ENCODE assay signal across 12 cellular contexts in genomic region chr17:335691-336090, GRCh38. TPM values are rescaled to one million over a fixed set of nuclear protein-coding genes. Genes with fewer than 3 reads are reported as not detected.
DNase-seq lines count a peak whose midpoint lies in the region; ATAC-seq and TF ChIP-seq lines count a peak whose summit lies in the region.
"Had no signal": no experiment of that assay in that cellular context is flagged by ENCODE, and none has a peak within 500 bp of the region (broad histone marks: within the 10 kb centered on the region; RNA-seq: fewer than 3 reads in every experiment).

No MANE protein-coding gene starts in this region.

- no peak overlapping the region for H3K9ac ChIP-seq in Karpas-422 (ENCODE audit: low read length)

- TF ChIP-seq POLR2A in gastrocnemius medialis (IDR thresholded peaks at IDR 0.05) = no peak

- in situ Hi-C loops in gastrocnemius medialis (cut with MboI; ENCODE audit: low sequenced_read_pairs in 4 of 4) = no loop called here

- H3K79me2 ChIP-seq in Karpas-422 (ENCODE audit: low read length) = no peaks in the 10 kb centered on the region
- H3K79me2 ChIP-seq in hepatocyte = no peaks in the 10 kb centered on the region

- no peak for TF ChIP-seq CTCF in activated CD8-positive, alpha-beta T cell treated with anti-CD3 and anti-CD28 coated beads for 36 hours (IDR thresholded peaks at IDR 0.05)
- TF ChIP-seq CTCF in foreskin keratinocyte (conservative IDR thresholded peaks at IDR 0.05) = no peak
- no peak for TF ChIP-seq CTCF in gastrocnemius medialis (IDR thresholded peaks at IDR 0.05 in 4 of 5, conservative IDR thresholded peaks at IDR 0.05 in 1 of 5)
- no peak for TF ChIP-seq CTCF in hepatocyte (IDR thresholded peaks at IDR 0.05; ENCODE audit: poor library complexity)

- POLR2A ChIA-PET in activated CD8-positive, alpha-beta T cell treated with anti-CD3 and anti-CD28 coated beads for 36 hours (lab: Charles Lee) = no interaction called here
- POLR2A ChIA-PET in activated CD8-positive, alpha-beta T cell treated with anti-CD3 and anti-CD28 coated beads, Interleukin-2, amount 10 ng/mL, durations not matched to agents 7 days and 5 days (lab: Charles Lee) = no interaction called here

- H3K27me3 ChIP-seq in Karpas-422 (ENCODE audit: low read length) (no peaks in the 10 kb centered on the region), foreskin keratinocyte (peaks cover 56% of the 10 kb centered on the region), gastrocnemius medialis (peaks cover 6 to 16% (median 7%) of the 10 kb centered on the region in 3 donors), hepatocyte (no peaks in the 10 kb centered on the region)
- H3K27me3 ChIP-seq: dorsolateral prefrontal cortex, SJCRH30 had no signal

- H3K27me3 Mint-ChIP-seq in activated CD8-positive, alpha-beta T cell treated with anti-CD3 and anti-CD28 coated beads for 36 hours = peaks cover 1% of the 10 kb centered on the region
- peaks cover 16% of the 10 kb centered on the region for H3K27me3 Mint-ChIP-seq in activated CD8-positive, alpha-beta T cell treated with anti-CD3 and anti-CD28 coated beads, Interleukin-2, amount 10 ng/mL, durations not matched to agents 7 days and 5 days (ENCODE audit: low read depth)

- H3K36me3 Mint-ChIP-seq in activated CD8-positive, alpha-beta T cell treated with anti-CD3 and anti-CD28 coated beads for 36 hours (ENCODE audit: low read depth) = no peaks in the 10 kb centered on the region
- H3K36me3 Mint-ChIP-seq in activated CD8-positive, alpha-beta T cell treated with anti-CD3 and anti-CD28 coated beads, Interleukin-2, amount 10 ng/mL, durations not matched to agents 7 days and 5 days (ENCODE audit: low read depth) = no peaks in the 10 kb centered on the region
- H3K36me3 Mint-ChIP-seq: stimulated activated naive B cell treated with anti-CD40 and anti-IgM and Interleukin-4, amounts not matched to agents 10 μg/mL and 1 μg/mL and 100 μg/mL, for 72 hours had no signal

- intact Hi-C loops in activated CD8-positive, alpha-beta T cell treated with anti-CD3 and anti-CD28 coated beads for 36 hours (cut with micrococcal nuclease) = no loop called here
- intact Hi-C loops in gastrocnemius medialis (cut with DNase I; ENCODE audit: low total_unique reads) = no loop called here

- H3K4me2 ChIP-seq in Karpas-422 (ENCODE audit: low read depth, low read length, poor library complexity, severe bottlenecking) (no peak overlapping the region), hepatocyte (no peak overlapping the region)

- H3K9me3 ChIP-seq in Karpas-422 (ENCODE audit: low read length) (no peaks in the 10 kb centered on the region), gastrocnemius medialis (no peaks in the 10 kb centered on the region), hepatocyte (ENCODE audit: low read depth) (no peaks in the 10 kb centered on the region)
- H3K9me3 ChIP-seq: SJCRH30 had no signal

- H4K20me1 ChIP-seq in Karpas-422 (ENCODE audit: insufficient read depth, low read depth, low read length) (no peaks in the 10 kb centered on the region), hepatocyte (ENCODE audit: insufficient read depth, poor library complexity, severe bottlenecking) (no peaks in the 10 kb centered on the region)

- H3K4me3 ChIP-seq in Karpas-422 (ENCODE audit: low read length) = no peak overlapping the region
- peak overlapping the region in 2 of 4 donors; percentile 48 to 55 for H3K4me3 ChIP-seq in gastrocnemius medialis
- no peak overlapping the region for H3K4me3 ChIP-seq in hepatocyte
- H3K4me3 ChIP-seq: dorsolateral prefrontal cortex, SJCRH30 had no signal

- no peaks in the 10 kb centered on the region for H3K36me3 ChIP-seq in Karpas-422 (ENCODE audit: insufficient read depth, low read length)
- no peaks in the 10 kb centered on the region for H3K36me3 ChIP-seq in gastrocnemius medialis
- H3K36me3 ChIP-seq in hepatocyte (replicated peaks; ENCODE audit: insufficient read depth, low read depth) = no peaks in the 10 kb centered on the region
- H3K36me3 ChIP-seq: SJCRH30 had no signal

- H3K27ac Mint-ChIP-seq in activated CD8-positive, alpha-beta T cell treated with anti-CD3 and anti-CD28 coated beads for 36 hours = no peak overlapping the region
- no peak overlapping the region for H3K27ac Mint-ChIP-seq in activated CD8-positive, alpha-beta T cell treated with anti-CD3 and anti-CD28 coated beads, Interleukin-2, amount 10 ng/mL, durations not matched to agents 7 days and 5 days
- H3K27ac Mint-ChIP-seq: stimulated activated naive B cell treated with anti-CD40 and anti-IgM and Interleukin-4, amounts not matched to agents 10 μg/mL and 1 μg/mL and 100 μg/mL, for 72 hours had no signal

- H3K4me1 ChIP-seq in Karpas-422 (ENCODE audit: low read length) (peaks cover 11% of the 10 kb centered on the region), foreskin keratinocyte (no peaks in the 10 kb centered on the region), gastrocnemius medialis (peaks cover 11 to 32% of the 10 kb centered on the region in 2 donors), hepatocyte (ENCODE audit: insufficient read depth) (peaks cover 22% of the 10 kb centered on the region)

- H3K27ac ChIP-seq in Karpas-422 (ENCODE audit: low read length) = no peak overlapping the region
- no peak overlapping the region for H3K27ac ChIP-seq in foreskin keratinocyte
- peak overlapping the region; percentile 33 to 89 (median 84) for H3K27ac ChIP-seq in gastrocnemius medialis
- no peak overlapping the region for H3K27ac ChIP-seq in hepatocyte
- H3K27ac ChIP-seq: SJCRH30 had no signal

- CTCF ChIA-PET in activated CD8-positive, alpha-beta T cell treated with anti-CD3 and anti-CD28 coated beads for 36 hours (lab: Charles Lee) = no interaction called here
- CTCF ChIA-PET in activated CD8-positive, alpha-beta T cell treated with anti-CD3 and anti-CD28 coated beads, Interleukin-2, amount 10 ng/mL, durations not matched to agents 7 days and 5 days (lab: Charles Lee) = no interaction called here

- peaks cover 41% of the 10 kb centered on the region for H3K4me1 Mint-ChIP-seq in activated CD8-positive, alpha-beta T cell treated with anti-CD3 and anti-CD28 coated beads for 36 hours (ENCODE audit: low read depth)
- peaks cover 15% of the 10 kb centered on the region for H3K4me1 Mint-ChIP-seq in activated CD8-positive, alpha-beta T cell treated with anti-CD3 and anti-CD28 coated beads, Interleukin-2, amount 10 ng/mL, durations not matched to agents 7 days and 5 days (ENCODE audit: low read depth)

- no peaks in the 10 kb centered on the region for H3K9me3 Mint-ChIP-seq in activated CD8-positive, alpha-beta T cell treated with anti-CD3 and anti-CD28 coated beads for 36 hours
- H3K9me3 Mint-ChIP-seq in activated CD8-positive, alpha-beta T cell treated with anti-CD3 and anti-CD28 coated beads, Interleukin-2, amount 10 ng/mL, durations not matched to agents 7 days and 5 days (ENCODE audit: insufficient read depth) = no peaks in the 10 kb centered on the region
- H3K9me3 Mint-ChIP-seq: stimulated activated naive B cell treated with anti-CD40 and anti-IgM and Interleukin-4, amounts not matched to agents 10 μg/mL and 1 μg/mL and 100 μg/mL, for 72 hours had no signal

- no peak overlapping the region for H2AFZ ChIP-seq in Karpas-422 (ENCODE audit: low read length)
- no peak overlapping the region for H2AFZ ChIP-seq in hepatocyte

- no peak overlapping the region for H3K4me3 Mint-ChIP-seq in activated CD8-positive, alpha-beta T cell treated with anti-CD3 and anti-CD28 coated beads for 36 hours
- H3K4me3 Mint-ChIP-seq in activated CD8-positive, alpha-beta T cell treated with anti-CD3 and anti-CD28 coated beads, Interleukin-2, amount 10 ng/mL, durations not matched to agents 7 days and 5 days = no peak overlapping the region
- H3K4me3 Mint-ChIP-seq: stimulated activated naive B cell treated with anti-CD40 and anti-IgM and Interleukin-4, amounts not matched to agents 10 μg/mL and 1 μg/mL and 100 μg/mL, for 72 hours had no signal

- peak; percentile 13 for DNase-seq in activated CD8-positive, alpha-beta T cell treated with anti-CD3 and anti-CD28 coated beads for 36 hours
- DNase-seq in activated CD8-positive, alpha-beta T cell treated with anti-CD3 and anti-CD28 coated beads, Interleukin-2, amount 10 ng/mL, durations not matched to agents 7 days and 5 days = no peak
- DNase-seq in Karpas-422 (peak; percentile 20), foreskin keratinocyte (no peak), gastrocnemius medialis (no peak), HUDEP-2 (lab: John Stamatoyannopoulos, UW; ENCODE audit: unreplicated experiment in 76 of 76) (no peak), OCI-M2 (lab: John Stamatoyannopoulos, UW; ENCODE audit: unreplicated experiment) (no peak), hepatocyte (ENCODE audit: low spot score) (no peak)
- DNase-seq: GF-D8; stimulated activated naive B cell treated with anti-CD40 and anti-IgM and Interleukin-4, amounts not matched to agents 10 μg/mL and 1 μg/mL and 100 μg/mL, for 72 hours had no signal

- H3K9me2 ChIP-seq in Karpas-422 (replicated peaks; ENCODE audit: insufficient read depth, low read length) (no peaks in the 10 kb centered on the region), hepatocyte (replicated peaks; ENCODE audit: insufficient read depth) (no peaks in the 10 kb centered on the region)

- ATAC-seq in activated CD8-positive, alpha-beta T cell treated with anti-CD3 and anti-CD28 coated beads for 36 hours = peak; percentile 10
- ATAC-seq in activated CD8-positive, alpha-beta T cell treated with anti-CD3 and anti-CD28 coated beads, Interleukin-2, amount 10 ng/mL, durations not matched to agents 7 days and 5 days = no peak
- ATAC-seq in foreskin keratinocyte (peak; percentile 22), gastrocnemius medialis (no peak)

- 65% methylated on average over 12 of the region's 12 CpGs for WGBS in hepatocyte (ENCODE audit: low lambda C conversion rate, missing lambda C conversion rate)

RNA-seq across cellular contexts. Expression of gene RPH3AL, which starts 16.9 kb away (rescaled TPM):
- 1 to 10 TPM in 1 of 2 experiments, under 1 TPM in 1; 0.72 to 1.1 TPM for total RNA-seq in activated CD8-positive, alpha-beta T cell treated with anti-CD3 and anti-CD28 coated beads for 36 hours
- 1 to 10 TPM; 2.5 to 3.8 TPM for total RNA-seq in activated CD8-positive, alpha-beta T cell treated with anti-CD3 and anti-CD28 coated beads, Interleukin-2, amount 10 ng/mL, durations not matched to agents 7 days and 5 days
- total RNA-seq in Karpas-422 (2014; rRNA removed; shearing (Covaris generic); ENCODE audit: low replicate concordance) = 0.29 TPM in 1 of 2 replicates, not detected in the other
- 0.41 and 0.60 TPM in 2 replicates for total RNA-seq in foreskin keratinocyte
- polyA plus RNA-seq in foreskin keratinocyte = 0.46 and 0.49 TPM in 2 replicates
- 10 to 100 TPM in 2 of 4 donors, 1 to 10 TPM in 2; 6.3 to 14.4 (median 10.8) TPM for total RNA-seq in gastrocnemius medialis
- total RNA-seq in hepatocyte = 7.0 and 10.2 TPM in 2 replicates
- polyA plus RNA-seq in hepatocyte = 7.6 and 12.0 TPM in 2 replicates

Comparison
In these comparisons a context has a peak if more than half of its experiments do, and no peak if none do; other contexts are left out.
1. ATAC-seq: peak in activated CD8-positive, alpha-beta T cell treated with anti-CD3 and anti-CD28 coated beads for 36 hours (single experiment) and foreskin keratinocyte (single experiment); none in activated CD8-positive, alpha-beta T cell treated with anti-CD3 and anti-CD28 coated beads, Interleukin-2, amount 10 ng/mL, durations not matched to agents 7 days and 5 days (single experiment) and gastrocnemius medialis (0 of 2).
2. DNase-seq: peak in activated CD8-positive, alpha-beta T cell treated with anti-CD3 and anti-CD28 coated beads for 36 hours (single experiment) and Karpas-422 (single experiment); none in activated CD8-positive, alpha-beta T cell treated with anti-CD3 and anti-CD28 coated beads, Interleukin-2, amount 10 ng/mL, durations not matched to agents 7 days and 5 days (single experiment), foreskin keratinocyte (0 of 2), gastrocnemius medialis (0 of 2), HUDEP-2 (0 of 76), OCI-M2 (single experiment) and hepatocyte (single experiment).
3. H3K27ac ChIP-seq: peak in gastrocnemius medialis (4 of 4); none in Karpas-422 (single experiment), foreskin keratinocyte (single experiment) and hepatocyte (single experiment).